2 cellular contexts compared by ENCODE assay signal in genomic region chr18:80119111-80119510, GRCh38.
TF ChIP-seq lines count a peak whose summit lies in the region.

No MANE protein-coding gene starts in this region.

TF ChIP-seq in GM23338, 12 proteins besides CTCF, POLR2A, EP300 and RAD21:
- TF ChIP-seq ETS1 (IDR thresholded peaks at IDR 0.05) (no peak), POLR2AphosphoS5 (IDR thresholded peaks at IDR 0.05; ENCODE audit: low read depth) (no peak), JUNB (IDR thresholded peaks at IDR 0.05; ENCODE audit: unreplicated experiment) (no peak), EZH2 (IDR thresholded peaks at IDR 0.05; ENCODE audit: low read depth, unreplicated experiment) (no peak), ZNF331 (CRISPR knock-in tag; IDR thresholded peaks at IDR 0.05; ENCODE audit: low read depth) (no peak)

TF ChIP-seq in H1, 55 proteins besides CTCF, POLR2A, EP300 and RAD21:
- TF ChIP-seq PHF8 (conservative IDR thresholded peaks at IDR 0.05; ENCODE audit: low read depth, low read length) (no peak), KDM5A (IDR thresholded peaks at IDR 0.05; ENCODE audit: low read length) (no peak), MAFK (IDR thresholded peaks at IDR 0.05; ENCODE audit: low read depth, low read length) (no peak), CHD7 (IDR thresholded peaks at IDR 0.05; ENCODE audit: insufficient replicate concordance, low read length) (peak; percentile 40), CREB1 (IDR thresholded peaks at IDR 0.05) (no peak), RBBP5 (IDR thresholded peaks at IDR 0.05; ENCODE audit: borderline replicate concordance, low read depth, low read length) (no peak), SUZ12 (IDR thresholded peaks at IDR 0.05; ENCODE audit: low read length) (no peak), RXRA (IDR thresholded peaks at IDR 0.05; ENCODE audit: insufficient read depth, low read depth, low read length) (no peak), BRCA1 (IDR thresholded peaks at IDR 0.05; ENCODE audit: low read depth, low read length) (no peak), SP2 (IDR thresholded peaks at IDR 0.05; ENCODE audit: low read length) (no peak), ASH2L (IDR thresholded peaks at IDR 0.05; ENCODE audit: low read length) (no peak), CTBP2 (IDR thresholded peaks at IDR 0.05; ENCODE audit: borderline replicate concordance, insufficient read depth, insufficient read length, low read length) (no peak), SIN3A (conservative IDR thresholded peaks at IDR 0.05 in 1 of 2, IDR thresholded peaks at IDR 0.05 in 1 of 2; ENCODE audit: low read depth in 1 of 2, low read length in 2 of 2) (no peak), USF2 (IDR thresholded peaks at IDR 0.05; ENCODE audit: low read length) (no peak), KDM1A (IDR thresholded peaks at IDR 0.05; ENCODE audit: borderline replicate concordance, low read length) (no peak), TEAD4 (IDR thresholded peaks at IDR 0.05; ENCODE audit: low read depth, low read length) (peak; percentile 74), BACH1 (IDR thresholded peaks at IDR 0.05; ENCODE audit: low read length) (no peak), SAP30 (IDR thresholded peaks at IDR 0.05; ENCODE audit: insufficient read depth, insufficient replicate concordance, low read length) (no peak), CHD1 (IDR thresholded peaks at IDR 0.05; ENCODE audit: low read depth, low read length) (no peak), TCF12 (IDR thresholded peaks at IDR 0.05; ENCODE audit: low read depth, low read length) (0 out of 2 replicates have a peak, but pooled peaks have one; percentile 20), CBX8 (IDR thresholded peaks at IDR 0.05; ENCODE audit: borderline replicate concordance, low read depth, low read length) (no peak), JUN (IDR thresholded peaks at IDR 0.05; ENCODE audit: low read depth, low read length) (no peak), CEBPB (IDR thresholded peaks at IDR 0.05; ENCODE audit: low read depth, low read length) (no peak), EGR1 (IDR thresholded peaks at IDR 0.05; ENCODE audit: borderline replicate concordance, low read depth, low read length) (no peak), GABPA (IDR thresholded peaks at IDR 0.05; ENCODE audit: borderline replicate concordance, insufficient read depth, low read length) (no peak), NRF1 (IDR thresholded peaks at IDR 0.05; ENCODE audit: low read depth, low read length) (no peak), HDAC2 (IDR thresholded peaks at IDR 0.05; ENCODE audit: borderline replicate concordance in 1 of 2, low read depth in 2 of 2, low read length in 2 of 2) (no peak), TBP (IDR thresholded peaks at IDR 0.05; ENCODE audit: low read depth, low read length) (no peak), HDAC6 (IDR thresholded peaks at IDR 0.05; ENCODE audit: low read depth, low read length) (no peak), NANOG (IDR thresholded peaks at IDR 0.05; ENCODE audit: insufficient read depth, low read depth, low read length, poor library complexity, severe bottlenecking) (peak; percentile 90), CHD2 (IDR thresholded peaks at IDR 0.05; ENCODE audit: low read length) (no peak), SP1 (IDR thresholded peaks at IDR 0.05; ENCODE audit: low read depth, low read length) (0 out of 2 replicates have a peak, but pooled peaks have one; percentile 27), RFX5 (IDR thresholded peaks at IDR 0.05; ENCODE audit: borderline replicate concordance, low read depth, low read length) (no peak), SIX5 (IDR thresholded peaks at IDR 0.05; ENCODE audit: low read depth, low read length) (no peak), ATF2 (IDR thresholded peaks at IDR 0.05; ENCODE audit: low read length) (peak; percentile 19; the same call in 1 of the 2 replicates)
TF ChIP-seq in H1: peak in this region for 6.
